In the genomic region with DNA sequence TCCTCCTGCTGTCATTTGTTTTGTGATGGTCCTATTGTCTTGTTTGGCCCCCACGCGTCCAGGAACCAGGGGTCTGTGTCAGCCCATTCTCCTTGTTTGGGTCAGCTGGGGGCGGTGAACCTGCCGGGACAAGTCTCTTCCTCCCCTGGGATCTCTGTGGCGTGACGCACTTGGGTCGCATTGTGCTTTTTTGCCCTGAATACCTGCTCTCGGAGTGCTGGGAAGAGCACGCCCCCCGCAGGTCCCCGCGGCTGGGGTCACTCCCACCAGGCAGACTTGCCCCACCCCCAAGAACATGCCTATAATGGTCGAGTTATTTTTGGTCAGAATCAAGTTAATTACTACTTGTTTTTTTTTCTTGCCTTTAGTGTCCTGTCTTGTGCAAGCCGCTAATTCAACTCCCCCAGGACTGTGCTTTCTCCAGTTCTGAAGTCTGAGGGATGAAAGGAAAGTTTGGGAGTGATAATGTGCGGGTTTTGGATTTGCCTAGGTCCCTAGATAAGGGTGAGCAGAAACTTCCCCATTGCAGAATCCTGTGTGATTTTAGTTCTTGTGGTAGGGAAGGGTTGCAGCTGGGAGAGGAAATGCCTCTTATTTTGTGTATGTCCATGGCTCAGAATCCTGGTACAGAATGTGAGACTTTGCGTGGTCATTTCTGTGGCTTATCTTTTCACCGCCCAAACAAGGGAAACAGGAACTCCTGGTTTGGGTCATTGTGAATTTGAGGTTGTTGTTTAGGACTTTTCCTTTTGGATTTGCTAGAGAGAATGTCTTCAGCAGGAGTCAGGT, we compare ENCODE assay signal across 1 cellular context.
TF ChIP-seq lines count a peak whose summit lies in the region.

No MANE protein-coding gene starts in this region.

TF ChIP-seq in HepG2, 621 proteins besides CTCF, POLR2A, EP300 and RAD21 (continued from another document and continues in another):
- TF ChIP-seq, protein P1, sequence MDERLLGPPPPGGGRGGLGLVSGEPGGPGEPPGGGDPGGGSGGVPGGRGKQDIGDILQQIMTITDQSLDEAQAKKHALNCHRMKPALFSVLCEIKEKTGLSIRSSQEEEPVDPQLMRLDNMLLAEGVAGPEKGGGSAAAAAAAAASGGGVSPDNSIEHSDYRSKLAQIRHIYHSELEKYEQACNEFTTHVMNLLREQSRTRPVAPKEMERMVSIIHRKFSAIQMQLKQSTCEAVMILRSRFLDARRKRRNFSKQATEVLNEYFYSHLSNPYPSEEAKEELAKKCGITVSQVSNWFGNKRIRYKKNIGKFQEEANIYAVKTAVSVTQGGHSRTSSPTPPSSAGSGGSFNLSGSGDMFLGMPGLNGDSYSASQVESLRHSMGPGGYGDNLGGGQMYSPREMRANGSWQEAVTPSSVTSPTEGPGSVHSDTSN (CRISPR knock-in tag; IDR thresholded peaks at IDR 0.05): no peak
- TF ChIP-seq, protein P2, sequence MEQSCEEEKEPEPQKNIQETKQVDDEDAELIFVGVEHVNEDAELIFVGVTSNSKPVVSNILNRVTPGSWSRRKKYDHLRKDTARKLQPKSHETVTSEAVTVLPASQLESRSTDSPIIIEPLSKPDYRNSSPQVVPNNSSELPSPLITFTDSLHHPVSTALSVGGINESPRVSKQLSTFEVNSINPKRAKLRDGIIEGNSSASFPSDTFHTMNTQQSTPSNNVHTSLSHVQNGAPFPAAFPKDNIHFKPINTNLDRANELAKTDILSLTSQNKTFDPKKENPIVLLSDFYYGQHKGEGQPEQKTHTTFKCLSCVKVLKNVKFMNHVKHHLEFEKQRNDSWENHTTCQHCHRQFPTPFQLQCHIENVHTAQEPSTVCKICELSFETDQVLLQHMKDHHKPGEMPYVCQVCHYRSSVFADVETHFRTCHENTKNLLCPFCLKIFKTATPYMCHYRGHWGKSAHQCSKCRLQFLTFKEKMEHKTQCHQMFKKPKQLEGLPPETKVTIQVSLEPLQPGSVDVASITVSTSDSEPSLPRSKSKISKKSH (CRISPR knock-in tag; IDR thresholded peaks at IDR 0.05; ENCODE audit: borderline replicate concordance): no peak
- TF ChIP-seq FOXM1 (CRISPR knock-in tag; IDR thresholded peaks at IDR 0.05) (no peak), HNF4G (IDR thresholded peaks at IDR 0.05; ENCODE audit: borderline replicate concordance, low read depth, low read length) (no peak), HNF4G (CRISPR knock-in tag; IDR thresholded peaks at IDR 0.05; ENCODE audit: borderline replicate concordance, low read depth) (no peak), TCF7L2 (IDR thresholded peaks at IDR 0.05; ENCODE audit: low read depth, low read length) (no peak), EED (CRISPR knock-in tag; IDR thresholded peaks at IDR 0.05) (0 out of 2 replicates have a peak, but pooled peaks have one; percentile 76), ZNF772 (CRISPR knock-in tag; IDR thresholded peaks at IDR 0.05) (0 out of 2 replicates have a peak, but pooled peaks have one; percentile 49), TAF1 (CRISPR knock-in tag; IDR thresholded peaks at IDR 0.05) (no peak), AHR (CRISPR knock-in tag; IDR thresholded peaks at IDR 0.05) (no peak), ZNF335 (CRISPR knock-in tag; IDR thresholded peaks at IDR 0.05) (no peak), ZNF263 (CRISPR knock-in tag; IDR thresholded peaks at IDR 0.05) (no peak), RFX1 (IDR thresholded peaks at IDR 0.05) (no peak), MAZ (IDR thresholded peaks at IDR 0.05; ENCODE audit: borderline replicate concordance, low read depth, low read length) (no peak), MAZ (CRISPR knock-in tag; IDR thresholded peaks at IDR 0.05; ENCODE audit: low read depth) (0 out of 2 replicates have a peak, but pooled peaks have one; percentile 13), SMAD1 (CRISPR knock-in tag; IDR thresholded peaks at IDR 0.05; ENCODE audit: borderline replicate concordance, low read depth) (no peak), ARNT (IDR thresholded peaks at IDR 0.05) (no peak), MZF1 (CRISPR knock-in tag; IDR thresholded peaks at IDR 0.05; ENCODE audit: borderline replicate concordance) (no peak), ZNF121 (CRISPR knock-in tag; IDR thresholded peaks at IDR 0.05) (no peak), ZNF441 (CRISPR knock-in tag; IDR thresholded peaks at IDR 0.05; ENCODE audit: borderline replicate concordance) (no peak), REL (CRISPR knock-in tag; conservative IDR thresholded peaks at IDR 0.05) (no peak; the same call in 1 of the 2 replicates), ZBTB38 (CRISPR knock-in tag; IDR thresholded peaks at IDR 0.05) (no peak), AGO1 (IDR thresholded peaks at IDR 0.05; ENCODE audit: low read depth, low read length, poor library complexity, severe bottlenecking) (no peak), ZNF552 (CRISPR knock-in tag; IDR thresholded peaks at IDR 0.05; ENCODE audit: borderline replicate concordance) (no peak), TBX2 (CRISPR knock-in tag; IDR thresholded peaks at IDR 0.05; ENCODE audit: borderline replicate concordance) (no peak), SP4 (CRISPR knock-in tag; IDR thresholded peaks at IDR 0.05) (no peak)
- TF ChIP-seq, protein P3, sequence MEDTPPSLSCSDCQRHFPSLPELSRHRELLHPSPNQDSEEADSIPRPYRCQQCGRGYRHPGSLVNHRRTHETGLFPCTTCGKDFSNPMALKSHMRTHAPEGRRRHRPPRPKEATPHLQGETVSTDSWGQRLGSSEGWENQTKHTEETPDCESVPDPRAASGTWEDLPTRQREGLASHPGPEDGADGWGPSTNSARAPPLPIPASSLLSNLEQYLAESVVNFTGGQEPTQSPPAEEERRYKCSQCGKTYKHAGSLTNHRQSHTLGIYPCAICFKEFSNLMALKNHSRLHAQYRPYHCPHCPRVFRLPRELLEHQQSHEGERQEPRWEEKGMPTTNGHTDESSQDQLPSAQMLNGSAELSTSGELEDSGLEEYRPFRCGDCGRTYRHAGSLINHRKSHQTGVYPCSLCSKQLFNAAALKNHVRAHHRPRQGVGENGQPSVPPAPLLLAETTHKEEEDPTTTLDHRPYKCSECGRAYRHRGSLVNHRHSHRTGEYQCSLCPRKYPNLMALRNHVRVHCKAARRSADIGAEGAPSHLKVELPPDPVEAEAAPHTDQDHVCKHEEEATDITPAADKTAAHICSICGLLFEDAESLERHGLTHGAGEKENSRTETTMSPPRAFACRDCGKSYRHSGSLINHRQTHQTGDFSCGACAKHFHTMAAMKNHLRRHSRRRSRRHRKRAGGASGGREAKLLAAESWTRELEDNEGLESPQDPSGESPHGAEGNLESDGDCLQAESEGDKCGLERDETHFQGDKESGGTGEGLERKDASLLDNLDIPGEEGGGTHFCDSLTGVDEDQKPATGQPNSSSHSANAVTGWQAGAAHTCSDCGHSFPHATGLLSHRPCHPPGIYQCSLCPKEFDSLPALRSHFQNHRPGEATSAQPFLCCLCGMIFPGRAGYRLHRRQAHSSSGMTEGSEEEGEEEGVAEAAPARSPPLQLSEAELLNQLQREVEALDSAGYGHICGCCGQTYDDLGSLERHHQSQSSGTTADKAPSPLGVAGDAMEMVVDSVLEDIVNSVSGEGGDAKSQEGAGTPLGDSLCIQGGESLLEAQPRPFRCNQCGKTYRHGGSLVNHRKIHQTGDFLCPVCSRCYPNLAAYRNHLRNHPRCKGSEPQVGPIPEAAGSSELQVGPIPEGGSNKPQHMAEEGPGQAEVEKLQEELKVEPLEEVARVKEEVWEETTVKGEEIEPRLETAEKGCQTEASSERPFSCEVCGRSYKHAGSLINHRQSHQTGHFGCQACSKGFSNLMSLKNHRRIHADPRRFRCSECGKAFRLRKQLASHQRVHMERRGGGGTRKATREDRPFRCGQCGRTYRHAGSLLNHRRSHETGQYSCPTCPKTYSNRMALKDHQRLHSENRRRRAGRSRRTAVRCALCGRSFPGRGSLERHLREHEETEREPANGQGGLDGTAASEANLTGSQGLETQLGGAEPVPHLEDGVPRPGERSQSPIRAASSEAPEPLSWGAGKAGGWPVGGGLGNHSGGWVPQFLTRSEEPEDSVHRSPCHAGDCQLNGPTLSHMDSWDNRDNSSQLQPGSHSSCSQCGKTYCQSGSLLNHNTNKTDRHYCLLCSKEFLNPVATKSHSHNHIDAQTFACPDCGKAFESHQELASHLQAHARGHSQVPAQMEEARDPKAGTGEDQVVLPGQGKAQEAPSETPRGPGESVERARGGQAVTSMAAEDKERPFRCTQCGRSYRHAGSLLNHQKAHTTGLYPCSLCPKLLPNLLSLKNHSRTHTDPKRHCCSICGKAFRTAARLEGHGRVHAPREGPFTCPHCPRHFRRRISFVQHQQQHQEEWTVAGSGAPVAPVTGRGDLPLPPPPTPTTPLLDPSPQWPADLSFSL (CRISPR knock-in tag; IDR thresholded peaks at IDR 0.05): no peak
- TF ChIP-seq, protein P4, sequence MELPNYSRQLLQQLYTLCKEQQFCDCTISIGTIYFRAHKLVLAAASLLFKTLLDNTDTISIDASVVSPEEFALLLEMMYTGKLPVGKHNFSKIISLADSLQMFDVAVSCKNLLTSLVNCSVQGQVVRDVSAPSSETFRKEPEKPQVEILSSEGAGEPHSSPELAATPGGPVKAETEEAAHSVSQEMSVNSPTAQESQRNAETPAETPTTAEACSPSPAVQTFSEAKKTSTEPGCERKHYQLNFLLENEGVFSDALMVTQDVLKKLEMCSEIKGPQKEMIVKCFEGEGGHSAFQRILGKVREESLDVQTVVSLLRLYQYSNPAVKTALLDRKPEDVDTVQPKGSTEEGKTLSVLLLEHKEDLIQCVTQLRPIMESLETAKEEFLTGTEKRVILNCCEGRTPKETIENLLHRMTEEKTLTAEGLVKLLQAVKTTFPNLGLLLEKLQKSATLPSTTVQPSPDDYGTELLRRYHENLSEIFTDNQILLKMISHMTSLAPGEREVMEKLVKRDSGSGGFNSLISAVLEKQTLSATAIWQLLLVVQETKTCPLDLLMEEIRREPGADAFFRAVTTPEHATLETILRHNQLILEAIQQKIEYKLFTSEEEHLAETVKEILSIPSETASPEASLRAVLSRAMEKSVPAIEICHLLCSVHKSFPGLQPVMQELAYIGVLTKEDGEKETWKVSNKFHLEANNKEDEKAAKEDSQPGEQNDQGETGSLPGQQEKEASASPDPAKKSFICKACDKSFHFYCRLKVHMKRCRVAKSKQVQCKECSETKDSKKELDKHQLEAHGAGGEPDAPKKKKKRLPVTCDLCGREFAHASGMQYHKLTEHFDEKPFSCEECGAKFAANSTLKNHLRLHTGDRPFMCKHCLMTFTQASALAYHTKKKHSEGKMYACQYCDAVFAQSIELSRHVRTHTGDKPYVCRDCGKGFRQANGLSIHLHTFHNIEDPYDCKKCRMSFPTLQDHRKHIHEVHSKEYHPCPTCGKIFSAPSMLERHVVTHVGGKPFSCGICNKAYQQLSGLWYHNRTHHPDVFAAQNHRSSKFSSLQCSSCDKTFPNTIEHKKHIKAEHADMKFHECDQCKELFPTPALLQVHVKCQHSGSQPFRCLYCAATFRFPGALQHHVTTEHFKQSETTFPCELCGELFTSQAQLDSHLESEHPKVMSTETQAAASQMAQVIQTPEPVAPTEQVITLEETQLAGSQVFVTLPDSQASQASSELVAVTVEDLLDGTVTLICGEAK (IDR thresholded peaks at IDR 0.05): no peak
- TF ChIP-seq, protein P4 (CRISPR knock-in tag; IDR thresholded peaks at IDR 0.05): 0 out of 2 replicates have a peak, but pooled peaks have one; percentile 43
- TF ChIP-seq, protein P5, sequence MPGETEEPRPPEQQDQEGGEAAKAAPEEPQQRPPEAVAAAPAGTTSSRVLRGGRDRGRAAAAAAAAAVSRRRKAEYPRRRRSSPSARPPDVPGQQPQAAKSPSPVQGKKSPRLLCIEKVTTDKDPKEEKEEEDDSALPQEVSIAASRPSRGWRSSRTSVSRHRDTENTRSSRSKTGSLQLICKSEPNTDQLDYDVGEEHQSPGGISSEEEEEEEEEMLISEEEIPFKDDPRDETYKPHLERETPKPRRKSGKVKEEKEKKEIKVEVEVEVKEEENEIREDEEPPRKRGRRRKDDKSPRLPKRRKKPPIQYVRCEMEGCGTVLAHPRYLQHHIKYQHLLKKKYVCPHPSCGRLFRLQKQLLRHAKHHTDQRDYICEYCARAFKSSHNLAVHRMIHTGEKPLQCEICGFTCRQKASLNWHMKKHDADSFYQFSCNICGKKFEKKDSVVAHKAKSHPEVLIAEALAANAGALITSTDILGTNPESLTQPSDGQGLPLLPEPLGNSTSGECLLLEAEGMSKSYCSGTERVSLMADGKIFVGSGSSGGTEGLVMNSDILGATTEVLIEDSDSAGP (CRISPR knock-in tag; IDR thresholded peaks at IDR 0.05; ENCODE audit: borderline replicate concordance): no peak
- TF ChIP-seq, protein P6, sequence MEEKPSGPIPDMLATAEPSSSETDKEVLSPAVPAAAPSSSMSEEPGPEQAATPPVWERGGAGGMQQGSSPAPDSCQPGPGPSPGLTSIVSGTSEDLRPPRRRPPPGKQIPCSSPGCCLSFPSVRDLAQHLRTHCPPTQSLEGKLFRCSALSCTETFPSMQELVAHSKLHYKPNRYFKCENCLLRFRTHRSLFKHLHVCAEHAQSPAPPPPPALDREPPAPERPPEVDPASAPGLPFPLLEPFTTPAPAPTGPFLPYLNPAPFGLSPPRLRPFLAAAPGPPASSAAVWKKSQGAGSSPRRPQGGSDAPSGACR (CRISPR knock-in tag; IDR thresholded peaks at IDR 0.05): no peak
